23 cellular contexts compared by ENCODE assay signal in the genomic region with DNA sequence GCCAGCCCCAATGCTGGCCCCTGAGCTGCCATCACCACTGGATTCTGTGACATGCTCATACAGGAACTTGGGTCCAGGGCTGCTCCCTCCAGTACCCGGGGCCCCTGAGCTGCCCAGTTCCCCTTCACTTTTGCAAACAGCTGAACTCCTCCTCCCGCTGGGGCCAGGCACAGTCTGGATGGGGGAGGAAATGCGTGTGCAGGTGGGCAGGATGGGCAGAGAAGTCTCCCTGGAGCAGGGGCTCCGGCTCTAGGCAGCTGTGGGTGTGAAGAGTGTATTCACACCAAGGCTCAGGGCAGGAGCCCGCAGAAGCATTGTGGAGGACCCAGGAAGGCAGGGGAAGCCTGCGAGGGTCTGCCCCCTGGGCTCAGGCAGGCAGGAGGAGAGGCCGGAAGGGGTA.
"Had no signal": no experiment of that assay in that cellular context is flagged by ENCODE, and none has a peak within 500 bp of the region (broad histone marks: within the 10 kb centered on the region; RNA-seq: fewer than 3 reads in every experiment).

No MANE protein-coding gene starts in this region.

- H3K4me1 ChIP-seq: SJSA1 had no signal

- ATAC-seq: activated CD8-positive, alpha-beta memory T cell treated with anti-CD3 and anti-CD28 coated beads, Interleukin-2, amount 10 ng/mL, durations not matched to agents 7 days and 5 days; activated T-helper 17 cell treated with anti-CD3 and anti-CD28 coated beads, Interleukin-2, amount 50 U/mL, for 72 hours; PC-3; WTC11 had no signal

- H3K36me3 Mint-ChIP-seq: activated naive CD8-positive, alpha-beta T cell had no signal

- H3K27me3 ChIP-seq: SJSA1 had no signal

- H3K9me3 Mint-ChIP-seq: activated naive CD4-positive, alpha-beta T cell treated with anti-CD3 and anti-CD28 coated beads for 36 hours; activated T-helper 17 cell treated with anti-CD3 and anti-CD28 coated beads, Interleukin-2, amount 50 U/mL, for 72 hours; brain; WTC11 had no signal

- H3K9me3 ChIP-seq: SJSA1 had no signal

- H3K27ac ChIP-seq: SJSA1 had no signal

- H3K27ac Mint-ChIP-seq: activated CD8-positive, alpha-beta memory T cell treated with anti-CD3 and anti-CD28 coated beads, Interleukin-2, amount 10 ng/mL, durations not matched to agents 7 days and 5 days; activated naive CD4-positive, alpha-beta T cell treated with anti-CD3 and anti-CD28 coated beads for 36 hours; activated naive CD8-positive, alpha-beta T cell; activated T-helper 17 cell treated with anti-CD3 and anti-CD28 coated beads, Interleukin-2, amount 50 U/mL, for 72 hours; brain; WTC11 had no signal

- DNase-seq: activated CD4-positive, alpha-beta T cell treated with anti-CD3 and anti-CD28 coated beads for 48 hours; activated CD4-positive, alpha-beta T cell treated with anti-CD3 and anti-CD28 coated beads, Interleukin-2, amount 50 U/mL, for 4 hours; activated CD4-positive, CD25-positive, alpha-beta regulatory T cell treated with anti-CD3 and anti-CD28 coated beads, Interleukin-2, amount 50 U/mL, for 72 hours; activated CD8-positive, alpha-beta memory T cell treated with anti-CD3 and anti-CD28 coated beads, Interleukin-2, amount 10 ng/mL, durations not matched to agents 7 days and 5 days; activated gamma-delta T cell; activated naive CD4-positive, alpha-beta T cell treated with anti-CD3 and anti-CD28 coated beads for 36 hours; activated T-cell treated with anti-CD3 and anti-CD28 coated beads, Interleukin-2, amount 50 U/mL, for 48 hours; amygdala; Karpas-422; MM.1S; NCI-H1105 treated with DMSO at 0.1 percent for 48 hours; NCI-H1436 treated with DMSO at 0.1 percent for 48 hours; NCI-H187; NCI-H2081; NCI-H446; PC-3; SHP77; SW 1271 had no signal

- H3K27me3 Mint-ChIP-seq: activated CD8-positive, alpha-beta memory T cell treated with anti-CD3 and anti-CD28 coated beads, Interleukin-2, amount 10 ng/mL, durations not matched to agents 7 days and 5 days; activated naive CD8-positive, alpha-beta T cell; activated T-helper 17 cell treated with anti-CD3 and anti-CD28 coated beads, Interleukin-2, amount 50 U/mL, for 72 hours had no signal

- H3K4me3 Mint-ChIP-seq: activated CD8-positive, alpha-beta memory T cell treated with anti-CD3 and anti-CD28 coated beads, Interleukin-2, amount 10 ng/mL, durations not matched to agents 7 days and 5 days; activated naive CD4-positive, alpha-beta T cell treated with anti-CD3 and anti-CD28 coated beads for 36 hours; activated naive CD8-positive, alpha-beta T cell; activated T-helper 17 cell treated with anti-CD3 and anti-CD28 coated beads, Interleukin-2, amount 50 U/mL, for 72 hours; brain; WTC11 had no signal

- H3K4me3 ChIP-seq: SJSA1 had no signal

- H3K4me1 Mint-ChIP-seq: brain, WTC11 had no signal
